ENCODE assay signal across 8 cellular contexts in genomic region chr1:247331172-247331525, GRCh38. TPM values are rescaled to one million over a fixed set of nuclear protein-coding genes. Genes with fewer than 3 reads are reported as not detected.
DNase-seq lines count a peak whose midpoint lies in the region; ATAC-seq and TF ChIP-seq lines count a peak whose summit lies in the region.

No MANE protein-coding gene starts in this region.

- H3K27ac ChIP-seq in caudate nucleus (ENCODE audit: low read depth, low read length): peak overlapping the region; percentile 36

- peak overlapping the region; percentile 97 for H3K4me3 ChIP-seq in kidney epithelial cell (ENCODE audit: low read depth, low read length)

- TF ChIP-seq CTCF in kidney epithelial cell (IDR thresholded peaks at IDR 0.05; ENCODE audit: insufficient read depth, low read length, poor library complexity, severe bottlenecking): no peak

- DNase-seq in A172 (ENCODE audit: low spot score) (peak; percentile 60), NCI-H2107 treated with DMSO at 0.1 percent for 48 hours (lab: John Stamatoyannopoulos, UW; ENCODE audit: unreplicated experiment) (peak; percentile 42), caudate nucleus (lab: John Stamatoyannopoulos, UW) (peak in 47 of 61 donors; percentile 14 to 78 (median 51)), kidney epithelial cell (ENCODE audit: low read depth) (peak; percentile 31)
- DNase-seq in activated CD4-positive, CD25-positive, alpha-beta regulatory T cell (lab: John Stamatoyannopoulos, UW): peak; percentile 17 to 43 (median 21)
- DNase-seq in stimulated activated CD4-positive, alpha-beta T cell treated with anti-CD3 and anti-CD28 coated beads, Interleukin-15, amount 100 ng/mL, for 48 hours (ENCODE audit: low read depth in 2 of 2): peak; percentile 60 to 61

- no peaks in the 10 kb centered on the region for H3K27me3 ChIP-seq in kidney epithelial cell (ENCODE audit: control insufficient read depth, insufficient read depth, low read length)

- ATAC-seq in GM18511 (IDR thresholded peaks at IDR 0.05; ENCODE audit: unreplicated experiment) (peak; percentile 68), HG03025 (IDR thresholded peaks at IDR 0.05; ENCODE audit: low FRiP score, unreplicated experiment) (peak; percentile 65)

- H3K36me3 ChIP-seq in kidney epithelial cell (ENCODE audit: control insufficient read depth, insufficient read depth, low read length): peaks cover 2% of the 10 kb centered on the region

RNA-seq across cellular contexts. Expression of gene ZNF496, which starts 0.5 kb away (rescaled TPM):
- total RNA-seq in A172 (2014; rRNA removed; shearing (Covaris generic)): 26.5 and 45.0 TPM in 2 replicates
- total RNA-seq in kidney epithelial cell: 65.7 and 91.8 TPM in 2 replicates

Comparison
In these comparisons a context has a peak if more than half of its experiments do, and no peak if none do; other contexts are left out.
1. Peak in every context shown above with its lines: DNase-seq, ATAC-seq, H3K4me3 ChIP-seq and H3K27ac ChIP-seq.